ENCODE assay signal across 12 cellular contexts in the genomic region with DNA sequence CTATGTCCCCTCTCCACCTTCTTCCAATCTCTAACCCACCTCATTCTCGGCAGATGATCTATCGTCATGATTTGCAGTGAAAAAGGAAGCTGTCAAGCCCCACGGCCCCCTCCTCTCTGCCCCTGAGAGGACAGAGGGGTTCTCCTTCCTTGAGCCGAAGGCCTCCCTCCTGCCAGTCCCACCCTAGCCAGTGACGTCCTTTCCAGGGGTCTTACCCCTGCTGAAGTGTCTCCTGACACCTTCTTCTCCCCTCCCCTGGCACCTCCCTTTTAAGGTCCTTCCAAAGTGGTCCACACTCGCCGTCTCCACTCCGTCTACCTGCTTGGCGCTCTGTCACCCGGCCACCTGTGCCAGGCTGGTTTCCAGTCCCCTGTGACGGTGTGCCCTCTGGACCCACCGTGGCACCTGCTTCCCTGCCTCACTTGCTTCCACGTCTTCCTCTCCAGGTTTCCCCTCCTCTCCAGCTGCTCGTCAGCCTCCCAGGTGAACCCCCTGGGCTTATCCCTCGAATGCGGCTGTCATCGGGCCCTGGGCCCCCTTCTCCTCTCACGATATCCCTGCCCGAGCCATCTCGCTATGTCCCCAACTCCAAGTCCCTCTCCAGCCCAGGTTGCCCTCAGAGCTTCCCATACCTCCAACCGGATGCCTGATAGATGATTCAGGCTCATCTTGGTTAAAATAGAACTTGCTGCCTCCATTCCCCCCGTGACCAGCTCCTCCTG. TPM values are rescaled to one million over a fixed set of nuclear protein-coding genes. Genes with fewer than 3 reads are reported as not detected.
DNase-seq lines count a peak whose midpoint lies in the region; ATAC-seq, FAIRE-seq and TF ChIP-seq lines count a peak whose summit lies in the region.
"Had no signal": no experiment of that assay in that cellular context is flagged by ENCODE, and none has a peak within 500 bp of the region (broad histone marks: within the 10 kb centered on the region; RNA-seq: fewer than 3 reads in every experiment).

No MANE protein-coding gene starts in this region.

- H4K20me1 ChIP-seq in HepG2 (ENCODE audit: insufficient read depth, low read length) = no peaks in the 10 kb centered on the region

- no peak overlapping the region for H3K27ac ChIP-seq in HepG2 (ENCODE audit: extremely low read length, insufficient read depth, low read length)
- peak overlapping the region; percentile 93 for H3K27ac ChIP-seq in thymus (ENCODE audit: low read depth)
- H3K27ac ChIP-seq: SK-N-MC had no signal

- no peaks in the 10 kb centered on the region for H3K27me3 Mint-ChIP-seq in activated T-cell treated with anti-CD3 and anti-CD28 coated beads, Interleukin-2, amount 50 U/mL, for 4 hours (ENCODE audit: low read depth)
- H3K27me3 Mint-ChIP-seq in activated B cell treated with CpG ODN at 0.5 μM for 24 hours = no peaks in the 10 kb centered on the region

- peak; percentile 3 for DNase-seq in activated T-cell treated with anti-CD3 and anti-CD28 coated beads, Interleukin-2, amount 50 U/mL, for 4 hours
- DNase-seq in activated T-cell treated with anti-CD3 and anti-CD28 coated beads for 4 hours (no peak), activated B cell treated with CpG ODN at 0.5 μM for 24 hours (no peak), HepG2 (ENCODE audit: low spot score) (no peak), NCI-H1105 treated with DMSO at 0.1 percent for 48 hours (lab: John Stamatoyannopoulos, UW) (no peak), MV-4-11 (lab: John Stamatoyannopoulos, UW) (no peak), NCI-H128 (lab: John Stamatoyannopoulos, UW; ENCODE audit: unreplicated experiment) (no peak)

- FAIRE-seq in HepG2 (lab: Jason Lieb, UNC) = no peak

- no peak overlapping the region for H3K9ac ChIP-seq in HepG2 (ENCODE audit: insufficient read depth, low read depth, low read length)

- TF ChIP-seq RAD21 in HepG2 (CRISPR knock-in tag; IDR thresholded peaks at IDR 0.05) = no peak

- WGBS in HepG2 (ENCODE audit: low lambda C conversion rate) = 60% methylated on average over 22 of the region's 22 CpGs
- 61% methylated on average over 22 of the region's 22 CpGs for WGBS in thymus

- H3K36me3 Mint-ChIP-seq in activated T-cell treated with anti-CD3 and anti-CD28 coated beads, Interleukin-2, amount 50 U/mL, for 4 hours (ENCODE audit: insufficient read depth) = no peaks in the 10 kb centered on the region
- H3K36me3 Mint-ChIP-seq in activated B cell treated with CpG ODN at 0.5 μM for 24 hours (ENCODE audit: low read depth) = peaks cover 6% of the 10 kb centered on the region

- intact Hi-C loops in activated B cell treated with CpG ODN at 0.5 μM for 24 hours (cut with micrococcal nuclease) (loop anchor here (1.0 to 10.0 kb wide), 5 partner anchors 9 to 926 kb away; partner anchors contain the start of gene MT2A), HepG2 (cut with micrococcal nuclease; ENCODE audit: unreplicated experiment) (no loop called here)

- no peak overlapping the region for H2AFZ ChIP-seq in HepG2 (ENCODE audit: low read length)

- POLR2A ChIA-PET in activated B cell treated with CpG ODN at 0.5 μM for 24 hours (lab: Charles Lee) = interaction anchor here (0.9 to 1.9 kb wide), 5 partner anchors 8 to 45 kb away, joined by 3 to 16 read pairs (median 4); partner anchors contain the start of gene ADGRG5
- POLR2A ChIA-PET in HepG2 (lab: Yijun Ruan, JAX) = interaction anchor here (1.0 to 1.2 kb wide), 2 partner anchors 47 to 83 kb away, joined by 3 read pairs; partner anchors contain the start of genes CIAPIN1 and COQ9

- H3K27ac Mint-ChIP-seq in activated B cell treated with CpG ODN at 0.5 μM for 24 hours = peak overlapping the region; percentile 86

- H3K27me3 ChIP-seq in HepG2 (ENCODE audit: control insufficient read depth in 1 of 2, insufficient read depth in 2 of 2, low read length in 2 of 2) (no peaks in the 10 kb centered on the region; a peak in 1 of 5 replicates), thymus (ENCODE audit: control insufficient read depth, insufficient read depth) (no peaks in the 10 kb centered on the region)

- H3K4me2 ChIP-seq in HepG2 (ENCODE audit: low read depth, low read length) = 0 out of 2 replicates have a peak overlapping the region, but pooled peaks have one; percentile 9

- no peaks in the 10 kb centered on the region for H3K36me3 ChIP-seq in HepG2 (replicated peaks in 1 of 2; ENCODE audit: control insufficient read depth in 1 of 2, insufficient read depth in 2 of 2, low read length in 2 of 2)
- H3K36me3 ChIP-seq in thymus (ENCODE audit: control insufficient read depth, insufficient read depth) = peaks cover 14% of the 10 kb centered on the region

- in situ Hi-C loops in HepG2 (cut with HindIII; ENCODE audit: extremely low pct_ligation_motif_present, low pct_unique_long_range_greater_than_20kb) = no loop called here

- no peaks in the 10 kb centered on the region for H3K9me3 Mint-ChIP-seq in activated T-cell treated with anti-CD3 and anti-CD28 coated beads, Interleukin-2, amount 50 U/mL, for 4 hours
- no peaks in the 10 kb centered on the region for H3K9me3 Mint-ChIP-seq in activated B cell treated with CpG ODN at 0.5 μM for 24 hours

- CTCF ChIA-PET in activated B cell treated with CpG ODN at 0.5 μM for 24 hours (lab: Charles Lee) = interaction anchor here (1.0 to 3.0 kb wide), 3 partner anchors 11 to 45 kb away, joined by 3 to 20 read pairs (median 3); partner anchors contain the start of gene ADGRG5
- CTCF ChIA-PET in HepG2 (lab: Yijun Ruan, JAX; ENCODE audit: low intra/inter-chr PET ratio, low total read pairs) = no interaction called here

- peaks cover 56% of the 10 kb centered on the region for H3K4me1 Mint-ChIP-seq in activated T-cell treated with anti-CD3 and anti-CD28 coated beads, Interleukin-2, amount 50 U/mL, for 4 hours (ENCODE audit: low read depth)
- H3K4me1 Mint-ChIP-seq in activated B cell treated with CpG ODN at 0.5 μM for 24 hours = peaks cover 67% of the 10 kb centered on the region

- ATAC-seq in activated T-cell treated with anti-CD3 and anti-CD28 coated beads, Interleukin-2, amount 50 U/mL, for 4 hours = no peak
- ATAC-seq in activated B cell treated with CpG ODN at 0.5 μM for 24 hours (ENCODE audit: low read depth) = no peak
- no peak for ATAC-seq in HepG2

- peak overlapping the region; percentile 54 for H3K4me3 Mint-ChIP-seq in activated T-cell treated with anti-CD3 and anti-CD28 coated beads, Interleukin-2, amount 50 U/mL, for 4 hours
- peak overlapping the region; percentile 67 for H3K4me3 Mint-ChIP-seq in activated B cell treated with CpG ODN at 0.5 μM for 24 hours

- no peak for TF ChIP-seq POLR2A in HepG2 (IDR thresholded peaks at IDR 0.05; ENCODE audit: insufficient read depth in 1 of 2, low read depth in 2 of 2, low read length in 2 of 2)

- no peaks in the 10 kb centered on the region for H3K79me2 ChIP-seq in HepG2 (ENCODE audit: insufficient read depth, low read length)

- H3K9me3 ChIP-seq in HepG2 (ENCODE audit: low read length) = no peaks in the 10 kb centered on the region
- no peaks in the 10 kb centered on the region for H3K9me3 ChIP-seq in thymus (ENCODE audit: control insufficient read depth)

- TF ChIP-seq CTCF in activated B cell treated with CpG ODN at 0.5 μM for 24 hours (IDR thresholded peaks at IDR 0.05) = no peak
- TF ChIP-seq CTCF in HepG2 (CRISPR knock-in tag; IDR thresholded peaks at IDR 0.05) = no peak

- no TSS peak for BruUV-seq in HepG2 (replicated peaks; lab: Mats Ljungman, UMichigan)

- H3K4me1 ChIP-seq in HepG2 (ENCODE audit: insufficient read depth, low read length) (peaks cover 73% of the 10 kb centered on the region), thymus (ENCODE audit: control insufficient read depth, insufficient read depth, low read length) (peaks cover 55% of the 10 kb centered on the region)

- H3K4me3 ChIP-seq in HepG2 (replicated peaks in 1 of 3; ENCODE audit: insufficient read depth in 1 of 3, low read depth in 2 of 3, low read length in 3 of 3) (no peak overlapping the region), thymus (ENCODE audit: low read length) (peak overlapping the region; percentile 0)
- H3K4me3 ChIP-seq: SK-N-MC had no signal

- TF ChIP-seq EP300 in HepG2 (IDR thresholded peaks at IDR 0.05; ENCODE audit: low read depth in 2 of 2, low read length in 2 of 2) (no peak), HepG2 (CRISPR knock-in tag; IDR thresholded peaks at IDR 0.05; ENCODE audit: borderline replicate concordance) (no peak)

RNA-seq across cellular contexts. Expression of gene CCDC102A, which starts 5.7 kb away (rescaled TPM):
- total RNA-seq in activated T-cell treated with anti-CD3 and anti-CD28 coated beads, Interleukin-2, amount 50 U/mL, for 4 hours = 1 to 10 TPM; 4.6 to 8.9 (median 6.9) TPM
- total RNA-seq in activated B cell treated with CpG ODN at 0.5 μM for 24 hours (15.5 TPM in 2 replicates), HepG2 (2016; rRNA removed; fragmentation: Illumina TruSeq; extraction: Trizol) (0.91 and 2.1 TPM in 2 replicates)
- 0.71 TPM in 2 replicates for total RNA-seq in HepG2 (2016; cell fraction: cytosol; rRNA removed; fragmentation: Illumina TruSeq; extraction: Trizol; ENCODE audit: low read depth)
- total RNA-seq in HepG2 (2016; cell fraction: insoluble cytoplasmic fraction; rRNA removed; fragmentation: Illumina TruSeq; extraction: Trizol) = 1.1 and 2.8 TPM in 2 replicates
- 1.1 and 1.3 TPM in 2 replicates for total RNA-seq in HepG2 (2016; cell fraction: membrane; rRNA removed; fragmentation: Illumina TruSeq; extraction: Trizol)
- 0.41 and 1.0 TPM in 2 replicates for total RNA-seq in HepG2 (2016; cell fraction: nucleus; rRNA removed; fragmentation: Illumina TruSeq; extraction: Trizol)
- polyA plus RNA-seq in HepG2 (2011; rRNA removed) (2.7 and 2.8 TPM in 2 replicates), thymus (6.8 TPM)
- 2.3 and 3.2 TPM in 2 replicates for polyA plus RNA-seq in HepG2 (2011; cell fraction: cytosol; rRNA removed)
- polyA plus RNA-seq in HepG2 (2011; cell fraction: nucleus; rRNA removed) = 2.6 and 2.8 TPM in 2 replicates
- polyA plus RNA-seq in HepG2 (2012) = 0.34 and 1.0 TPM in 2 replicates
- 0.34 and 0.49 TPM in 2 replicates for polyA plus RNA-seq in HepG2 (2016; cell fraction: cytosol; fragmentation: Illumina TruSeq; extraction: Trizol; ENCODE audit: low read depth)
- polyA plus RNA-seq in HepG2 (2016; cell fraction: insoluble cytoplasmic fraction; fragmentation: Illumina TruSeq; extraction: Trizol; ENCODE audit: low read depth) = 1.2 TPM in 2 replicates
- polyA plus RNA-seq in HepG2 (2016; cell fraction: membrane; fragmentation: Illumina TruSeq; extraction: Trizol; ENCODE audit: low read depth) = 0.51 and 0.64 TPM in 2 replicates
- 1.7 and 2.5 TPM in 2 replicates for polyA plus RNA-seq in HepG2 (2016; cell fraction: nucleus; fragmentation: Illumina TruSeq; extraction: Trizol; ENCODE audit: insufficient read depth, low read depth)
- polyA minus RNA-seq in HepG2 (2011; rRNA and poly(A)+ RNA removed; ENCODE audit: low replicate concordance) = 2.1 and 2.5 TPM in 2 replicates
- 0.69 and 1.1 TPM in 2 replicates for polyA minus RNA-seq in HepG2 (2011; cell fraction: cytosol; rRNA and poly(A)+ RNA removed)
- 0.87 and 1.0 TPM in 2 replicates for polyA minus RNA-seq in HepG2 (2011; cell fraction: nucleus; rRNA and poly(A)+ RNA removed)

RNA-seq across cellular contexts. Expression of gene ADGRG5, which starts 11.8 kb away (rescaled TPM):
- total RNA-seq in activated T-cell treated with anti-CD3 and anti-CD28 coated beads, Interleukin-2, amount 50 U/mL, for 4 hours = 1 to 10 TPM; 1.7 to 6.7 (median 6.5) TPM
- total RNA-seq in activated B cell treated with CpG ODN at 0.5 μM for 24 hours = 22.2 and 23.0 TPM in 2 replicates
- total RNA-seq in HepG2 (2016; rRNA removed; fragmentation: Illumina TruSeq; extraction: Trizol) = not detected in 2 replicates
- total RNA-seq in HepG2 (2016; cell fraction: cytosol; rRNA removed; fragmentation: Illumina TruSeq; extraction: Trizol; ENCODE audit: low read depth) = not detected in 2 replicates
- total RNA-seq in HepG2 (2016; cell fraction: insoluble cytoplasmic fraction; rRNA removed; fragmentation: Illumina TruSeq; extraction: Trizol) = not detected in 2 replicates
- total RNA-seq in HepG2 (2016; cell fraction: membrane; rRNA removed; fragmentation: Illumina TruSeq; extraction: Trizol) = not detected in 2 replicates
- total RNA-seq in HepG2 (2016; cell fraction: nucleus; rRNA removed; fragmentation: Illumina TruSeq; extraction: Trizol) = not detected in 2 replicates
- polyA plus RNA-seq in HepG2 (2011; rRNA removed) = 0.01 TPM in 1 of 2 replicates, not detected in the other
- polyA plus RNA-seq in HepG2 (2011; cell fraction: cytosol; rRNA removed) = 0.03 TPM in 1 of 2 replicates, not detected in the other
- 0.06 TPM in 1 of 2 replicates, not detected in the other for polyA plus RNA-seq in HepG2 (2011; cell fraction: nucleus; rRNA removed)
- 0.27 and 0.35 TPM in 2 replicates for polyA plus RNA-seq in HepG2 (2012)
- not detected in 2 replicates for polyA plus RNA-seq in HepG2 (2016; cell fraction: cytosol; fragmentation: Illumina TruSeq; extraction: Trizol; ENCODE audit: low read depth)
- polyA plus RNA-seq in HepG2 (2016; cell fraction: insoluble cytoplasmic fraction; fragmentation: Illumina TruSeq; extraction: Trizol; ENCODE audit: low read depth) = not detected in 2 replicates
- not detected in 2 replicates for polyA plus RNA-seq in HepG2 (2016; cell fraction: membrane; fragmentation: Illumina TruSeq; extraction: Trizol; ENCODE audit: low read depth)
- polyA plus RNA-seq in HepG2 (2016; cell fraction: nucleus; fragmentation: Illumina TruSeq; extraction: Trizol; ENCODE audit: insufficient read depth, low read depth) = not detected in 2 replicates
- 0.12 TPM in 1 of 2 replicates, not detected in the other for polyA minus RNA-seq in HepG2 (2011; rRNA and poly(A)+ RNA removed; ENCODE audit: low replicate concordance)
- not detected in 2 replicates for polyA minus RNA-seq in HepG2 (2011; cell fraction: cytosol; rRNA and poly(A)+ RNA removed)
- not detected in 2 replicates for polyA minus RNA-seq in HepG2 (2011; cell fraction: nucleus; rRNA and poly(A)+ RNA removed)
- 3.5 TPM for polyA plus RNA-seq in thymus
- total RNA-seq: fibroblast of villous mesenchyme, LHCN-M2 had no signal
- polyA plus RNA-seq: BJ had no signal

RNA-seq across cellular contexts. Expression of gene DOK4, which starts 44.4 kb away (rescaled TPM):
- total RNA-seq in activated T-cell treated with anti-CD3 and anti-CD28 coated beads, Interleukin-2, amount 50 U/mL, for 4 hours = 1 to 10 TPM; 1.1 to 2.6 (median 1.6) TPM
- total RNA-seq in activated B cell treated with CpG ODN at 0.5 μM for 24 hours = 0.66 and 0.73 TPM in 2 replicates
- 52.7 and 55.5 TPM in 2 replicates for total RNA-seq in HepG2 (2016; rRNA removed; fragmentation: Illumina TruSeq; extraction: Trizol)
- total RNA-seq in HepG2 (2016; cell fraction: cytosol; rRNA removed; fragmentation: Illumina TruSeq; extraction: Trizol; ENCODE audit: low read depth) = 23.8 and 26.8 TPM in 2 replicates
- total RNA-seq in HepG2 (2016; cell fraction: insoluble cytoplasmic fraction; rRNA removed; fragmentation: Illumina TruSeq; extraction: Trizol) = 51.4 and 51.5 TPM in 2 replicates
- 58.5 and 70.1 TPM in 2 replicates for total RNA-seq in HepG2 (2016; cell fraction: membrane; rRNA removed; fragmentation: Illumina TruSeq; extraction: Trizol)
- 32.8 and 34.6 TPM in 2 replicates for total RNA-seq in HepG2 (2016; cell fraction: nucleus; rRNA removed; fragmentation: Illumina TruSeq; extraction: Trizol)
- 70.0 and 92.5 TPM in 2 replicates for polyA plus RNA-seq in HepG2 (2011; rRNA removed)
- polyA plus RNA-seq in HepG2 (2011; cell fraction: cytosol; rRNA removed) = 59.9 and 66.8 TPM in 2 replicates
- polyA plus RNA-seq in HepG2 (2011; cell fraction: nucleus; rRNA removed) = 136 and 138 TPM in 2 replicates
- 41.9 and 45.8 TPM in 2 replicates for polyA plus RNA-seq in HepG2 (2012)
- 31.1 and 35.0 TPM in 2 replicates for polyA plus RNA-seq in HepG2 (2016; cell fraction: cytosol; fragmentation: Illumina TruSeq; extraction: Trizol; ENCODE audit: low read depth)
- polyA plus RNA-seq in HepG2 (2016; cell fraction: insoluble cytoplasmic fraction; fragmentation: Illumina TruSeq; extraction: Trizol; ENCODE audit: low read depth) = 59.2 and 63.5 TPM in 2 replicates
- 57.7 and 60.6 TPM in 2 replicates for polyA plus RNA-seq in HepG2 (2016; cell fraction: membrane; fragmentation: Illumina TruSeq; extraction: Trizol; ENCODE audit: low read depth)
- polyA plus RNA-seq in HepG2 (2016; cell fraction: nucleus; fragmentation: Illumina TruSeq; extraction: Trizol; ENCODE audit: insufficient read depth, low read depth) = 72.2 and 73.9 TPM in 2 replicates
- polyA minus RNA-seq in HepG2 (2011; rRNA and poly(A)+ RNA removed; ENCODE audit: low replicate concordance) = 45.3 and 104 TPM in 2 replicates
- 28.8 and 30.7 TPM in 2 replicates for polyA minus RNA-seq in HepG2 (2011; cell fraction: cytosol; rRNA and poly(A)+ RNA removed)
- 20.1 and 26.6 TPM in 2 replicates for polyA minus RNA-seq in HepG2 (2011; cell fraction: nucleus; rRNA and poly(A)+ RNA removed)
- 11.8 TPM for polyA plus RNA-seq in thymus

Comparison
In these comparisons a context has a peak if more than half of its experiments do, and no peak if none do; other contexts are left out.
1. RNA of gene DOK4, which starts 44.4 kb away (total RNA-seq): 23.8 to 70.1 TPM in HepG2; 1.1 to 2.6 TPM in activated T-cell treated with anti-CD3 and anti-CD28 coated beads, Interleukin-2, amount 50 U/mL, for 4 hours and 0.66 to 0.73 TPM in activated B cell treated with CpG ODN at 0.5 μM for 24 hours; every median in the first group is over 4 times any median in the second.